In genomic region chr11:66373690-66374287, GRCh38 we compare ENCODE assay signal across 1 cellular context.
TF ChIP-seq lines count a peak whose summit lies in the region.

No MANE protein-coding gene starts in this region.

TF ChIP-seq in K562, 482 proteins besides CTCF, POLR2A, EP300 and RAD21:
- TF ChIP-seq SMARCA5 (IDR thresholded peaks at IDR 0.05) (peak; percentile 16; the same call in 1 of the 2 replicates), PHB2 (IDR thresholded peaks at IDR 0.05; ENCODE audit: low read depth) (0 out of 2 replicates have a peak, but pooled peaks have one; percentile 30)
